Comparison of ENCODE assay signal across 22 cellular contexts in genomic region chr13:44874886-44875630, GRCh38.
DNase-seq lines count a peak whose midpoint lies in the region; ATAC-seq lines count a peak whose summit lies in the region.
"Had no signal": no experiment of that assay in that cellular context is flagged by ENCODE, and none has a peak within 500 bp of the region (broad histone marks: within the 10 kb centered on the region; RNA-seq: fewer than 3 reads in every experiment).

No MANE protein-coding gene starts in this region.

- H3K4me1 Mint-ChIP-seq in activated T-helper 17 cell treated with anti-CD3 and anti-CD28 coated beads, Interleukin-2, amount 50 U/mL, for 72 hours: peaks cover 5% of the 10 kb centered on the region
- H3K4me1 Mint-ChIP-seq: B cell, WTC11 had no signal

- no peak overlapping the region for H3K27ac Mint-ChIP-seq in activated T-helper 17 cell treated with anti-CD3 and anti-CD28 coated beads, Interleukin-2, amount 50 U/mL, for 72 hours
- H3K27ac Mint-ChIP-seq: B cell; stimulated activated memory B cell treated with anti-CD40 and anti-IgM and Interleukin-4, amounts not matched to agents 10 μg/mL and 1 μg/mL and 100 μg/mL, for 72 hours; WTC11 had no signal

- no peaks in the 10 kb centered on the region for H3K36me3 Mint-ChIP-seq in activated T-helper 17 cell treated with anti-CD3 and anti-CD28 coated beads, Interleukin-2, amount 50 U/mL, for 72 hours (ENCODE audit: low read depth)
- H3K36me3 Mint-ChIP-seq: stimulated activated memory B cell treated with anti-CD40 and anti-IgM and Interleukin-4, amounts not matched to agents 10 μg/mL and 1 μg/mL and 100 μg/mL, for 72 hours had no signal

- H3K4me3 Mint-ChIP-seq in activated T-helper 17 cell treated with anti-CD3 and anti-CD28 coated beads, Interleukin-2, amount 50 U/mL, for 72 hours: no peak overlapping the region
- H3K4me3 Mint-ChIP-seq: B cell; stimulated activated memory B cell treated with anti-CD40 and anti-IgM and Interleukin-4, amounts not matched to agents 10 μg/mL and 1 μg/mL and 100 μg/mL, for 72 hours; WTC11 had no signal

- DNase-seq in Daoy (ENCODE audit: low read depth): peak; percentile 70
- peak; percentile 20 for DNase-seq in HT1080 (ENCODE audit: low read depth)
- peak; percentile 45 for DNase-seq in mesenteric fat pad (ENCODE audit: low spot score)
- no peak for DNase-seq in midbrain (lab: John Stamatoyannopoulos, UW)
- no peak for DNase-seq in stimulated activated CD4-positive, alpha-beta T cell treated with anti-CD3 and anti-CD28 coated beads, Interleukin-4, amount 100 ng/mL, for 4 hours
- no peak for DNase-seq in MV-4-11 (lab: John Stamatoyannopoulos, UW)
- DNase-seq: activated CD4-positive, alpha-beta T cell treated with anti-CD3 and anti-CD28 coated beads, Interleukin-2, amount 50 U/mL, for 4 hours; activated gamma-delta T cell; DMS153; effector CD8-positive, alpha-beta T cell; erythroblast; GOT3; hypothalamus; islet precursor cell; KG1; lower lobe of right lung had no signal

- peaks cover 11% of the 10 kb centered on the region for H3K27me3 Mint-ChIP-seq in activated T-helper 17 cell treated with anti-CD3 and anti-CD28 coated beads, Interleukin-2, amount 50 U/mL, for 72 hours

- ATAC-seq in activated T-helper 17 cell treated with anti-CD3 and anti-CD28 coated beads, Interleukin-2, amount 50 U/mL, for 72 hours (replicated peaks): peak; percentile 49
- ATAC-seq in GM21390 (IDR thresholded peaks at IDR 0.05; ENCODE audit: unreplicated experiment): no peak
- ATAC-seq: A549; lower lobe of right lung; stimulated activated memory B cell treated with anti-CD40 and anti-IgM and Interleukin-4, amounts not matched to agents 10 μg/mL and 1 μg/mL and 100 μg/mL, for 72 hours; WTC11 had no signal

- H3K9me3 Mint-ChIP-seq in activated T-helper 17 cell treated with anti-CD3 and anti-CD28 coated beads, Interleukin-2, amount 50 U/mL, for 72 hours: peaks cover 6% of the 10 kb centered on the region

Comparison
In these comparisons a context has a peak if more than half of its experiments do, and no peak if none do; other contexts are left out.
1. DNase-seq: peak in Daoy (single experiment), HT1080 (single experiment) and mesenteric fat pad (single experiment); none in midbrain (single experiment), stimulated activated CD4-positive, alpha-beta T cell treated with anti-CD3 and anti-CD28 coated beads, Interleukin-4, amount 100 ng/mL, for 4 hours (0 of 2) and MV-4-11 (single experiment).